Comparison of ENCODE assay signal across 8 cellular contexts in genomic region chr6:18386302-18386976, GRCh38. TPM values are rescaled to one million over a fixed set of nuclear protein-coding genes. Genes with fewer than 3 reads are reported as not detected.
DNase-seq lines count a peak whose midpoint lies in the region; ATAC-seq lines count a peak whose summit lies in the region.

No MANE protein-coding gene starts in this region.

- H3K36me3 ChIP-seq in HUES64 (ENCODE audit: insufficient read depth, low read length): no peaks in the 10 kb centered on the region
- no peaks in the 10 kb centered on the region for H3K36me3 ChIP-seq in iPS-18a (ENCODE audit: control insufficient read depth, low read depth, low read length)

- H3K9me3 Mint-ChIP-seq in activated naive CD8-positive, alpha-beta T cell (ENCODE audit: low read depth): no peaks in the 10 kb centered on the region
- H3K9me3 Mint-ChIP-seq in stimulated activated effector memory CD8-positive, alpha-beta T cell treated with anti-CD3 and anti-CD28 coated beads, Interleukin-12 subunit alpha, Interleukin-12 subunit beta, amount 100 ng/mL, for 72 hours: no peaks in the 10 kb centered on the region

- peak overlapping the region; percentile 98 for H3K4me3 Mint-ChIP-seq in activated naive CD8-positive, alpha-beta T cell
- peak overlapping the region; percentile 92 for H3K4me3 Mint-ChIP-seq in stimulated activated effector memory CD8-positive, alpha-beta T cell treated with anti-CD3 and anti-CD28 coated beads, Interleukin-12 subunit alpha, Interleukin-12 subunit beta, amount 100 ng/mL, for 72 hours

- H3K27ac ChIP-seq in HUES64 (ENCODE audit: low read depth, low read length): no peak overlapping the region
- H3K27ac ChIP-seq in iPS-18a (ENCODE audit: low read length): no peak overlapping the region

- H3K4me1 ChIP-seq in HUES64 (ENCODE audit: insufficient read depth, low read length) (peaks cover 38% of the 10 kb centered on the region), iPS-18a (ENCODE audit: control insufficient read depth, low read depth, low read length) (peaks cover 25% of the 10 kb centered on the region)

- no peaks in the 10 kb centered on the region for H3K9me3 ChIP-seq in HUES64 (ENCODE audit: insufficient read depth, low read depth, low read length)
- no peaks in the 10 kb centered on the region for H3K9me3 ChIP-seq in iPS-18a (ENCODE audit: control insufficient read depth, low read depth, low read length)

- peaks cover 1% of the 10 kb centered on the region for H3K27me3 Mint-ChIP-seq in activated naive CD8-positive, alpha-beta T cell

- H3K9ac ChIP-seq in HUES64 (ENCODE audit: low read depth, low read length) (peak overlapping the region; percentile 54; the same call in 1 of the 2 replicates), iPS-18a (ENCODE audit: low read length) (peak overlapping the region; percentile 18)

- WGBS in HUES64: 62% methylated on average over 6 of the region's 6 CpGs

- H3K27me3 ChIP-seq in HUES64 (ENCODE audit: insufficient read depth, low read length) (peaks cover 16% of the 10 kb centered on the region; the same call in 1 of the 2 replicates), iPS-18a (ENCODE audit: control insufficient read depth, insufficient read depth, low read length) (peaks cover 12% of the 10 kb centered on the region)

- ATAC-seq in stimulated activated effector memory CD8-positive, alpha-beta T cell treated with anti-CD3 and anti-CD28 coated beads, Interleukin-12 subunit alpha, Interleukin-12 subunit beta, amount 100 ng/mL, for 72 hours: no peak
- ATAC-seq in GM19452 (IDR thresholded peaks at IDR 0.05; ENCODE audit: unreplicated experiment) (no peak), GM21619 (IDR thresholded peaks at IDR 0.05; ENCODE audit: unreplicated experiment) (no peak)

- peaks cover 43% of the 10 kb centered on the region for H3K4me1 Mint-ChIP-seq in activated naive CD8-positive, alpha-beta T cell (ENCODE audit: low read depth)
- H3K4me1 Mint-ChIP-seq in stimulated activated effector memory CD8-positive, alpha-beta T cell treated with anti-CD3 and anti-CD28 coated beads, Interleukin-12 subunit alpha, Interleukin-12 subunit beta, amount 100 ng/mL, for 72 hours: peaks cover 24% of the 10 kb centered on the region

- H3K4me3 ChIP-seq in HUES64 (ENCODE audit: low read length) (peak overlapping the region; percentile 72), iPS-18a (ENCODE audit: low read length) (peak overlapping the region; percentile 71)

- peak overlapping the region; percentile 89 for H3K27ac Mint-ChIP-seq in activated naive CD8-positive, alpha-beta T cell
- H3K27ac Mint-ChIP-seq in stimulated activated effector memory CD8-positive, alpha-beta T cell treated with anti-CD3 and anti-CD28 coated beads, Interleukin-12 subunit alpha, Interleukin-12 subunit beta, amount 100 ng/mL, for 72 hours: peak overlapping the region; percentile 74

- no peak for DNase-seq in stimulated activated effector memory CD8-positive, alpha-beta T cell treated with anti-CD3 and anti-CD28 coated beads, Interleukin-12 subunit alpha, Interleukin-12 subunit beta, amount 100 ng/mL, for 72 hours (ENCODE audit: low spot score in 2 of 2)
- DNase-seq in superior temporal gyrus (ENCODE audit: extremely low spot score) (no peak), HPDE6-E6E7 (ENCODE audit: extremely low spot score) (no peak)

- H3K36me3 Mint-ChIP-seq in activated naive CD8-positive, alpha-beta T cell: no peaks in the 10 kb centered on the region
- H3K36me3 Mint-ChIP-seq in stimulated activated effector memory CD8-positive, alpha-beta T cell treated with anti-CD3 and anti-CD28 coated beads, Interleukin-12 subunit alpha, Interleukin-12 subunit beta, amount 100 ng/mL, for 72 hours: no peaks in the 10 kb centered on the region

RNA-seq across cellular contexts. Expression of gene RNF144B, which starts 0.7 kb away (rescaled TPM):
- polyA plus RNA-seq in HUES64 (2013, experiment 1 of 2): 1.6 TPM
- polyA plus RNA-seq in HUES64 (2013, experiment 2 of 2): 1.1 TPM
